In genomic region chr1:181139631-181140051, GRCh38 we compare ENCODE assay signal across 11 cellular contexts. TPM values are rescaled to one million over a fixed set of nuclear protein-coding genes. Genes with fewer than 3 reads are reported as not detected.
DNase-seq lines count a peak whose midpoint lies in the region; TF ChIP-seq lines count a peak whose summit lies in the region.
"Had no signal": no experiment of that assay in that cellular context is flagged by ENCODE, and none has a peak within 500 bp of the region (broad histone marks: within the 10 kb centered on the region; RNA-seq: fewer than 3 reads in every experiment).

No MANE protein-coding gene starts in this region.

- 0 out of 22 replicates have a peak overlapping the region, but pooled peaks of 1 of the 11 experiments have one; percentile 4 for H3K27ac ChIP-seq in BLaER1 treated with 17β-estradiol and CSF1 and Interleukin-3, amounts not matched to agents 10 nM and 100 nM
- H3K27ac ChIP-seq in vagina, result no peak overlapping the region

- CTCF ChIA-PET in GM10248 (lab: Yijun Ruan, JAX), result interaction anchor here (1.1 to 16.0 kb wide), 8 partner anchors 12 to 624 kb away, joined by 3 to 300 read pairs (median 70); partner anchors contain the start of genes IER5 and MR1

- no peak overlapping the region for H3K4me3 ChIP-seq in BLaER1 treated with 17β-estradiol and CSF1 and Interleukin-3, amounts not matched to agents 10 nM and 100 nM
- H3K4me3 ChIP-seq in adipocyte (ENCODE audit: low read length), result no peak overlapping the region
- H3K4me3 ChIP-seq in vagina, result no peak overlapping the region

- peak overlapping the region; percentile 67 to 99 (median 83) for H3K4me2 ChIP-seq in BLaER1 treated with 17β-estradiol and CSF1 and Interleukin-3, amounts not matched to agents 10 nM and 100 nM

- intact Hi-C loops in vagina (cut with DNase I), result loop anchor here (5.0 to 10.0 kb wide), 2 partner anchors 102 to 255 kb away; no protein-coding TSS in a partner anchor

- H3K4me1 ChIP-seq in BLaER1 treated with 17β-estradiol and CSF1 and Interleukin-3, amounts not matched to agents 10 nM and 100 nM, result peaks cover 74 to 82% (median 78%) of the 10 kb centered on the region in 10 experiments
- peaks cover 54% of the 10 kb centered on the region for H3K4me1 ChIP-seq in adipocyte (ENCODE audit: control insufficient read depth, insufficient read depth, low read length)
- H3K4me1 ChIP-seq in vagina, result peaks cover 52% of the 10 kb centered on the region

- H4K20me1 ChIP-seq in BLaER1 treated with 17β-estradiol and CSF1 and Interleukin-3, amounts not matched to agents 10 nM and 100 nM, result no peaks in the 10 kb centered on the region

- H3K27me3 ChIP-seq in BLaER1 treated with 17β-estradiol and CSF1 and Interleukin-3, amounts not matched to agents 10 nM and 100 nM, result no peaks in the 10 kb centered on the region
- H3K27me3 ChIP-seq in adipocyte (replicated peaks; ENCODE audit: control insufficient read depth, insufficient read depth, low read length) (no peaks in the 10 kb centered on the region), vagina (no peaks in the 10 kb centered on the region)

- H3K36me3 ChIP-seq in BLaER1 treated with 17β-estradiol and CSF1 and Interleukin-3, amounts not matched to agents 10 nM and 100 nM, result no peaks in the 10 kb centered on the region
- H3K36me3 ChIP-seq in adipocyte (ENCODE audit: control insufficient read depth, insufficient read depth, low read length, severe bottlenecking) (no peaks in the 10 kb centered on the region), vagina (no peaks in the 10 kb centered on the region)

- no peak for TF ChIP-seq POLR2A in vagina (IDR thresholded peaks at IDR 0.05)

- no peak for TF ChIP-seq CTCF in vagina (IDR thresholded peaks at IDR 0.05)
- no peak for TF ChIP-seq CTCF in GM10248 (IDR thresholded peaks at IDR 0.05; ENCODE audit: control extremely low read depth, extremely low read depth, low read depth, missing control alignments)

- DNase-seq in H4 (ENCODE audit: low spot score) (peak; percentile 42), adipocyte (ENCODE audit: low read depth) (peak; percentile 46), islet precursor cell (peak; percentile 57), DMS79 (lab: John Stamatoyannopoulos, UW) (no peak), vagina (ENCODE audit: extremely low spot score in 2 of 2) (no peak), GM10248 (ENCODE audit: extremely low spot score) (no peak)
- DNase-seq: activated B cell treated with CpG ODN at 0.5 μM for 24 hours, activated gamma-delta T cell, DMS79 treated with DMSO at 0.1 percent for 48 hours, hypothalamus had no signal

- H3K9ac ChIP-seq in BLaER1 treated with 17β-estradiol and CSF1 and Interleukin-3, amounts not matched to agents 10 nM and 100 nM, result no peak overlapping the region
- H3K9ac ChIP-seq in adipocyte (ENCODE audit: low read length), result no peak overlapping the region

- H3K9me3 ChIP-seq in BLaER1 treated with 17β-estradiol and CSF1 and Interleukin-3, amounts not matched to agents 10 nM and 100 nM (replicated peaks in 1 of 11), result no peaks in the 10 kb centered on the region
- no peaks in the 10 kb centered on the region for H3K9me3 ChIP-seq in adipocyte (ENCODE audit: control insufficient read depth, low read length)
- H3K9me3 ChIP-seq in vagina, result no peaks in the 10 kb centered on the region

- POLR2A ChIA-PET in GM10248 (lab: Yijun Ruan, JAX), result interaction anchor here (0.6 to 5.9 kb wide), 3 partner anchors 22 to 48 kb away, joined by 3 to 38 read pairs (median 4); no protein-coding TSS in a partner anchor

RNA-seq across cellular contexts. Expression of gene IER5, which starts 51.1 kb away (rescaled TPM):
- total RNA-seq in H4 (2014; rRNA removed; shearing (Covaris generic)), result 4.7 and 6.0 TPM in 2 replicates
- 13.0 TPM for total RNA-seq in vagina

Comparison
In these comparisons a context has a peak if more than half of its experiments do, and no peak if none do; other contexts are left out.
1. DNase-seq: peak in H4 (single experiment), adipocyte (single experiment) and islet precursor cell (single experiment); none in DMS79 (single experiment), vagina (0 of 2) and GM10248 (single experiment).